ENCODE assay signal across 27 cellular contexts in genomic region chr4:105748222-105748621, GRCh38.
"Had no signal": no experiment of that assay in that cellular context is flagged by ENCODE, and none has a peak within 500 bp of the region (broad histone marks: within the 10 kb centered on the region; RNA-seq: fewer than 3 reads in every experiment).

No MANE protein-coding gene starts in this region.

- H3K9me3 ChIP-seq: SK-N-SH had no signal

- DNase-seq: Kasumi-1, MM.1S, NCI-H1092 treated with DMSO at 0.1 percent for 48 hours, NCI-H1436, NCI-H187, NCI-H2029, NCI-H2081 treated with DMSO at 0.1 percent for 48 hours, NCI-H2171, NCI-H226, NCI-H446, NCI-H510A, NCI-H524 treated with DMSO at 0.1 percent for 48 hours, NCI-H69, NCI-H774, PC-3, SHP77, SK-N-SH, SW 1271, T-cell had no signal

- H3K4me3 Mint-ChIP-seq: IgD-negative memory B cell; T-cell; T-helper 1 cell treated with Interleukin-12 subunit alpha and Interleukin-12 subunit beta and Interleukin-4 antibody, amounts not matched to agents 30 μg/mL and 1 μg/mL, for 36 hours had no signal

- H3K9me3 Mint-ChIP-seq: IgD-negative memory B cell; T-cell; T-helper 1 cell treated with Interleukin-12 subunit alpha and Interleukin-12 subunit beta and Interleukin-4 antibody, amounts not matched to agents 30 μg/mL and 1 μg/mL, for 36 hours had no signal

- H3K4me1 Mint-ChIP-seq: IgD-negative memory B cell, T-cell had no signal

- H3K27ac Mint-ChIP-seq: IgD-negative memory B cell; T-cell; T-helper 1 cell treated with Interleukin-12 subunit alpha and Interleukin-12 subunit beta and Interleukin-4 antibody, amounts not matched to agents 30 μg/mL and 1 μg/mL, for 36 hours had no signal

- H3K4me2 ChIP-seq: KMS-11, SK-N-SH had no signal

- H3K27ac ChIP-seq: HL-60, KMS-11, RWPE1 had no signal

- FAIRE-seq: HTR-8/SVneo, K562 had no signal

- H3K4me3 ChIP-seq: K562 had no signal

- H3K27me3 Mint-ChIP-seq: IgD-negative memory B cell, T-cell had no signal

- ATAC-seq: K562, Panc1, PC-3, T-cell had no signal

- H3K9ac ChIP-seq: KMS-11, SK-N-SH had no signal
